ENCODE assay signal across 2 cellular contexts in the genomic region with DNA sequence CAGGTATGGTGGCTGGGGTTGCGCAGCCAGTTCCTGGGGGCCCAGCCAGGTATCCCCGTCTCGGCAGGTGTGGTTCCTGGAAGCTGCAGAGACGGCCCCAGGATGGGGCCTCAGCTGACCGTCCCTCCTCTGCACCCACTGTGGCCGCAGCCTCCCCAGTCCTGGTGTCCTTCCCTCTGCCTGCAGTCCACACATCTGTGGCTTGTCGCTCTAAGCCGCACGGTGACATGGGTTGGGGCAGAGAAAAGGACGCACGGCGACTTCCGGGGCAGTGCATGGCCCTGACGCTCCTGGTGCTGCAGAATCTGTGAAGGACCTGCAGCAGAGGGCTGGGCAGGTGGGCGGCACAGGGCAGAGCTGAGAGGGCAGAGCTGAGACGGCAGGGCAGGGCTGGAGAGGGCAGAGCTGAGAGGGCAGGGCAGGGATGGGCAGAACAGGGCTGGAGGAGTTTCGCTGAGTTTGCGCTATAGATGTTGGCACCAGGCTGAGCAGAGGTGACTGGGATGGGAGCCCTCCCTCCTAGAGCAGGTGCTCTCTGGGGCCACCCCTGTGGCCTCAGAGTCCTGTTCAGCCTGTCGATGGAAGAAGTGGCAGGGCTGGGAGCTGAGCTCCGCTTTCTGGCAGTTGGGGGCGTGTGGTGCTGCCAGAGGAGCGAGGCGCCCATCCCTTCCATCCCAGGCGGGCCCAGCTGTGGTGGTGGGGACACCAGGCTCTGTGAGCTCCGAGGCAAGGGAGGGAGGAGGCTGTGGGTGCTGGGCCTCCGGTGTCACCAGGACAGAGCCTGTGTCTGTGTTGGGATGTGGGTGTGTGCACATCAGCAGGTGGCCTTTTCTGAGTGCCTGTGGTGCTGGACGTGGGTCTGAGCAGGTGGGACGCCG.
TF ChIP-seq lines count a peak whose summit lies in the region.

No MANE protein-coding gene starts in this region.

TF ChIP-seq in IMR-90, 13 proteins besides CTCF, POLR2A, EP300 and RAD21:
- peak; percentile 49 for TF ChIP-seq MAFK (IDR thresholded peaks at IDR 0.05; ENCODE audit: low read depth, low read length)
- TF ChIP-seq CEBPB (IDR thresholded peaks at IDR 0.05; ENCODE audit: low read depth, low read length), result no peak
- no peak for TF ChIP-seq SMC3 (IDR thresholded peaks at IDR 0.05; ENCODE audit: low read depth, low read length)
TF ChIP-seq in IMR-90: peak in this region for 1.

TF ChIP-seq in H1, 55 proteins besides CTCF, POLR2A, EP300 and RAD21:
- TF ChIP-seq RXRA (IDR thresholded peaks at IDR 0.05; ENCODE audit: insufficient read depth, low read depth, low read length) (no peak), EZH2 (IDR thresholded peaks at IDR 0.05; ENCODE audit: low read depth, low read length, severe bottlenecking) (no peak), RBBP5 (IDR thresholded peaks at IDR 0.05; ENCODE audit: borderline replicate concordance, low read depth, low read length) (no peak), YY1 (IDR thresholded peaks at IDR 0.05; ENCODE audit: low read depth, low read length) (no peak), E2F6 (IDR thresholded peaks at IDR 0.05) (no peak), PHF8 (conservative IDR thresholded peaks at IDR 0.05; ENCODE audit: low read depth, low read length) (no peak), HDAC2 (IDR thresholded peaks at IDR 0.05; ENCODE audit: borderline replicate concordance in 1 of 2, low read depth in 2 of 2, low read length in 2 of 2) (no peak), GTF2F1 (IDR thresholded peaks at IDR 0.05; ENCODE audit: borderline replicate concordance, low read depth, low read length) (no peak), CHD1 (IDR thresholded peaks at IDR 0.05; ENCODE audit: low read depth, low read length) (no peak), MAX (IDR thresholded peaks at IDR 0.05) (no peak)
- TF ChIP-seq, protein P1, sequence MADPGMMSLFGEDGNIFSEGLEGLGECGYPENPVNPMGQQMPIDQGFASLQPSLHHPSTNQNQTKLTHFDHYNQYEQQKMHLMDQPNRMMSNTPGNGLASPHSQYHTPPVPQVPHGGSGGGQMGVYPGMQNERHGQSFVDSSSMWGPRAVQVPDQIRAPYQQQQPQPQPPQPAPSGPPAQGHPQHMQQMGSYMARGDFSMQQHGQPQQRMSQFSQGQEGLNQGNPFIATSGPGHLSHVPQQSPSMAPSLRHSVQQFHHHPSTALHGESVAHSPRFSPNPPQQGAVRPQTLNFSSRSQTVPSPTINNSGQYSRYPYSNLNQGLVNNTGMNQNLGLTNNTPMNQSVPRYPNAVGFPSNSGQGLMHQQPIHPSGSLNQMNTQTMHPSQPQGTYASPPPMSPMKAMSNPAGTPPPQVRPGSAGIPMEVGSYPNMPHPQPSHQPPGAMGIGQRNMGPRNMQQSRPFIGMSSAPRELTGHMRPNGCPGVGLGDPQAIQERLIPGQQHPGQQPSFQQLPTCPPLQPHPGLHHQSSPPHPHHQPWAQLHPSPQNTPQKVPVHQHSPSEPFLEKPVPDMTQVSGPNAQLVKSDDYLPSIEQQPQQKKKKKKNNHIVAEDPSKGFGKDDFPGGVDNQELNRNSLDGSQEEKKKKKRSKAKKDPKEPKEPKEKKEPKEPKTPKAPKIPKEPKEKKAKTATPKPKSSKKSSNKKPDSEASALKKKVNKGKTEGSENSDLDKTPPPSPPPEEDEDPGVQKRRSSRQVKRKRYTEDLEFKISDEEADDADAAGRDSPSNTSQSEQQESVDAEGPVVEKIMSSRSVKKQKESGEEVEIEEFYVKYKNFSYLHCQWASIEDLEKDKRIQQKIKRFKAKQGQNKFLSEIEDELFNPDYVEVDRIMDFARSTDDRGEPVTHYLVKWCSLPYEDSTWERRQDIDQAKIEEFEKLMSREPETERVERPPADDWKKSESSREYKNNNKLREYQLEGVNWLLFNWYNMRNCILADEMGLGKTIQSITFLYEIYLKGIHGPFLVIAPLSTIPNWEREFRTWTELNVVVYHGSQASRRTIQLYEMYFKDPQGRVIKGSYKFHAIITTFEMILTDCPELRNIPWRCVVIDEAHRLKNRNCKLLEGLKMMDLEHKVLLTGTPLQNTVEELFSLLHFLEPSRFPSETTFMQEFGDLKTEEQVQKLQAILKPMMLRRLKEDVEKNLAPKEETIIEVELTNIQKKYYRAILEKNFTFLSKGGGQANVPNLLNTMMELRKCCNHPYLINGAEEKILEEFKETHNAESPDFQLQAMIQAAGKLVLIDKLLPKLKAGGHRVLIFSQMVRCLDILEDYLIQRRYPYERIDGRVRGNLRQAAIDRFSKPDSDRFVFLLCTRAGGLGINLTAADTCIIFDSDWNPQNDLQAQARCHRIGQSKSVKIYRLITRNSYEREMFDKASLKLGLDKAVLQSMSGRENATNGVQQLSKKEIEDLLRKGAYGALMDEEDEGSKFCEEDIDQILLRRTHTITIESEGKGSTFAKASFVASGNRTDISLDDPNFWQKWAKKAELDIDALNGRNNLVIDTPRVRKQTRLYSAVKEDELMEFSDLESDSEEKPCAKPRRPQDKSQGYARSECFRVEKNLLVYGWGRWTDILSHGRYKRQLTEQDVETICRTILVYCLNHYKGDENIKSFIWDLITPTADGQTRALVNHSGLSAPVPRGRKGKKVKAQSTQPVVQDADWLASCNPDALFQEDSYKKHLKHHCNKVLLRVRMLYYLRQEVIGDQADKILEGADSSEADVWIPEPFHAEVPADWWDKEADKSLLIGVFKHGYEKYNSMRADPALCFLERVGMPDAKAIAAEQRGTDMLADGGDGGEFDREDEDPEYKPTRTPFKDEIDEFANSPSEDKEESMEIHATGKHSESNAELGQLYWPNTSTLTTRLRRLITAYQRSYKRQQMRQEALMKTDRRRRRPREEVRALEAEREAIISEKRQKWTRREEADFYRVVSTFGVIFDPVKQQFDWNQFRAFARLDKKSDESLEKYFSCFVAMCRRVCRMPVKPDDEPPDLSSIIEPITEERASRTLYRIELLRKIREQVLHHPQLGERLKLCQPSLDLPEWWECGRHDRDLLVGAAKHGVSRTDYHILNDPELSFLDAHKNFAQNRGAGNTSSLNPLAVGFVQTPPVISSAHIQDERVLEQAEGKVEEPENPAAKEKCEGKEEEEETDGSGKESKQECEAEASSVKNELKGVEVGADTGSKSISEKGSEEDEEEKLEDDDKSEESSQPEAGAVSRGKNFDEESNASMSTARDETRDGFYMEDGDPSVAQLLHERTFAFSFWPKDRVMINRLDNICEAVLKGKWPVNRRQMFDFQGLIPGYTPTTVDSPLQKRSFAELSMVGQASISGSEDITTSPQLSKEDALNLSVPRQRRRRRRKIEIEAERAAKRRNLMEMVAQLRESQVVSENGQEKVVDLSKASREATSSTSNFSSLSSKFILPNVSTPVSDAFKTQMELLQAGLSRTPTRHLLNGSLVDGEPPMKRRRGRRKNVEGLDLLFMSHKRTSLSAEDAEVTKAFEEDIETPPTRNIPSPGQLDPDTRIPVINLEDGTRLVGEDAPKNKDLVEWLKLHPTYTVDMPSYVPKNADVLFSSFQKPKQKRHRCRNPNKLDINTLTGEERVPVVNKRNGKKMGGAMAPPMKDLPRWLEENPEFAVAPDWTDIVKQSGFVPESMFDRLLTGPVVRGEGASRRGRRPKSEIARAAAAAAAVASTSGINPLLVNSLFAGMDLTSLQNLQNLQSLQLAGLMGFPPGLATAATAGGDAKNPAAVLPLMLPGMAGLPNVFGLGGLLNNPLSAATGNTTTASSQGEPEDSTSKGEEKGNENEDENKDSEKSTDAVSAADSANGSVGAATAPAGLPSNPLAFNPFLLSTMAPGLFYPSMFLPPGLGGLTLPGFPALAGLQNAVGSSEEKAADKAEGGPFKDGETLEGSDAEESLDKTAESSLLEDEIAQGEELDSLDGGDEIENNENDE (IDR thresholded peaks at IDR 0.05; ENCODE audit: insufficient replicate concordance, low read length), result no peak
